Comparison of ENCODE assay signal across 23 cellular contexts in the genomic region with DNA sequence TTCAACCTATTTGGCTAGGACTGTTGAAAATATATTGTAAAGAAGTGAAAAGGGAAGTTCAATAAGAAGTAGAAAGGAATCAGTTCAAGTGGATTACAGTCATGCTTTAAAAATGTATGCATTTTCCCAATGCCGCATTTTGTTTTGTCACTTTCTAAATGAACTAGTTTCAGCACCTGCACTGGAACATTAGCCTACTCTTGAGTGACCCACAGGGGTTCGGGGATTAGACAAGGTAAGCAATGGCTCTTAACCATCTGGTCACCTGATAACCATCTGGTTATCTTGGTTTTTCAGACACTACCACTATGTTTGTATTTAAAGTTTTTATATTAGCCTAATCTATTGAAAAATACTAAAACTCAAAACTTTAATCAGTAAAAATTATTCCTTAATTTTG.
"Had no signal": no experiment of that assay in that cellular context is flagged by ENCODE, and none has a peak within 500 bp of the region (broad histone marks: within the 10 kb centered on the region; RNA-seq: fewer than 3 reads in every experiment).

No MANE protein-coding gene starts in this region.

- H3K79me2 ChIP-seq: hepatocyte had no signal

- H3K27ac ChIP-seq: adrenal gland, hepatocyte, left ventricle myocardium inferior, sigmoid colon, testis, vagina had no signal

- H2AFZ ChIP-seq: hepatocyte had no signal

- H3K9me3 ChIP-seq: adrenal gland, left ventricle myocardium inferior, sigmoid colon, testis, vagina had no signal

- H3K27me3 ChIP-seq: hepatocyte, sigmoid colon, testis, vagina had no signal

- DNase-seq: activated naive CD4-positive, alpha-beta T cell; activated T-cell treated with anti-CD3 and anti-CD28 coated beads, Interleukin-2, amount 50 U/mL, for 1 hour; adrenal gland; central memory CD4-positive, alpha-beta T cell; dermis blood vessel endothelial cell; effector memory CD4-positive, alpha-beta T cell; glutamatergic neuron; immature natural killer cell; kidney glomerular epithelial cell; left ventricle myocardium inferior; naive thymus-derived CD8-positive, alpha-beta T cell; retina; sigmoid colon; stimulated activated CD4-positive, alpha-beta T cell treated with anti-CD3 and anti-CD28 coated beads, Interleukin-2, amount 100 ng/mL, for 48 hours; stimulated activated CD8-positive, alpha-beta memory T cell treated with anti-CD3 and anti-CD28 coated beads, Interleukin-4, amount 100 ng/mL, for 48 hours; stimulated activated naive B cell treated with anti-CD40 and anti-IgM and Interleukin-4, amounts not matched to agents 10 μg/mL and 1 μg/mL and 100 μg/mL, for 72 hours; testis had no signal

- H3K36me3 ChIP-seq: adrenal gland, left ventricle myocardium inferior, sigmoid colon, vagina had no signal

- FAIRE-seq: astrocyte had no signal

- H3K4me3 ChIP-seq: adrenal gland, hepatocyte, left ventricle myocardium inferior, sigmoid colon, smooth muscle cell, testis, vagina had no signal

- H3K4me1 ChIP-seq: adrenal gland, left ventricle myocardium inferior, sigmoid colon, testis, vagina had no signal

- H3K4me2 ChIP-seq: hepatocyte, smooth muscle cell had no signal

- ATAC-seq: activated T-helper 17 cell treated with anti-CD3 and anti-CD28 coated beads, Interleukin-2, amount 50 U/mL, for 72 hours; esophagus mucosa; naive thymus-derived CD8-positive, alpha-beta T cell; stimulated activated naive B cell treated with anti-CD40 and anti-IgM and Interleukin-4, amounts not matched to agents 10 μg/mL and 1 μg/mL and 100 μg/mL, for 72 hours had no signal
